In the genomic region with DNA sequence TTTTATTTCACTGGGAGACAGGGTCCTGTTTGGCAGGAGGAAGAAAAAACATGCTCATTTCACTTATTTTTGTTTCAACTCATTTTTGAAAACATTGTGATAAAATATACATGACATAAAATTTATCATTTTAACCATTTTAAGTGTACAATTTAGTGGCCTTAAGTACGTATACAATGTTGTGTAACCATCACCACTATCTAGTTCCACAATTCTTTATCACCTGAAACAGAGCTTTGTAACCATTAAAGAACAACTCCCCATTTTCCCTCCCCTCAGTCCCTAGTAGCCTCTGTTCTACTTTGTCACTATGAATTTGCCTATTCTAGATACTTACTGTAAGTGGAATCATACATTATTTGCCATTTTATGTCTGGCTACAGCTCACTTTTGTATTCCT, we compare ENCODE assay signal across 37 cellular contexts.
DNase-seq lines count a peak whose midpoint lies in the region; ATAC-seq, FAIRE-seq and TF ChIP-seq lines count a peak whose summit lies in the region.
"Had no signal": no experiment of that assay in that cellular context is flagged by ENCODE, and none has a peak within 500 bp of the region (broad histone marks: within the 10 kb centered on the region; RNA-seq: fewer than 3 reads in every experiment).

No MANE protein-coding gene starts in this region.

- peak overlapping the region; percentile 33; the same call in 1 of the 2 replicates for H2AFZ ChIP-seq in K562 (ENCODE audit: low read depth, low read length)

- H3K4me1 ChIP-seq in K562 (replicated peaks in 1 of 2; ENCODE audit: control insufficient read depth in 2 of 2, insufficient read depth in 2 of 2, low read length in 2 of 2) = no peaks in the 10 kb centered on the region; a peak in 2 of 5 replicates
- H3K4me1 ChIP-seq: A549, BE2C, BLaER1, Caco-2 had no signal

- TF ChIP-seq CTCF in K562 (IDR thresholded peaks at IDR 0.05 in 2 of 3, conservative IDR thresholded peaks at IDR 0.05 in 1 of 3; ENCODE audit: insufficient read depth in 2 of 3, low read depth in 1 of 3, low read length in 3 of 3) = no peak
- TF ChIP-seq CTCF in neural crest cell (conservative IDR thresholded peaks at IDR 0.05) = no peak

- FAIRE-seq in K562 (lab: Jason Lieb, UNC) = no peak
- FAIRE-seq in RCC 7860 (lab: Jason Lieb, UNC) = no peak
- FAIRE-seq: A204.1, A549, D721Med had no signal

- H3K4me2 ChIP-seq in K562 (ENCODE audit: insufficient read depth, low read length) = no peak overlapping the region; the same call in 1 of the 2 replicates
- H3K4me2 ChIP-seq: A549; BLaER1; BLaER1 treated with 17β-estradiol and CSF1 and Interleukin-3, amounts not matched to agents 10 nM and 100 nM had no signal

- H3K27ac Mint-ChIP-seq in neural crest cell (ENCODE audit: unreplicated experiment) = peak overlapping the region; percentile 46
- H3K27ac Mint-ChIP-seq: B cell; CD14-positive monocyte; CD4-positive, alpha-beta memory T cell; CD4-positive, alpha-beta T cell; CD4-positive, CD25-positive, alpha-beta regulatory T cell; CD8-positive, alpha-beta memory T cell; CD8-positive, alpha-beta T cell had no signal

- TF ChIP-seq POLR2A in K562 (conservative IDR thresholded peaks at IDR 0.05) (no peak), erythroblast (IDR thresholded peaks at IDR 0.05; ENCODE audit: low read length) (no peak)

- H3K9me1 ChIP-seq in K562 (ENCODE audit: control insufficient read depth, insufficient read depth, low read length) = no peaks in the 10 kb centered on the region

- H3K9me3 Mint-ChIP-seq in neural crest cell = no peaks in the 10 kb centered on the region
- H3K9me3 Mint-ChIP-seq: CD4-positive, alpha-beta T cell; CD8-positive, alpha-beta memory T cell; CD8-positive, alpha-beta T cell had no signal

- H3K27ac ChIP-seq in K562 (ENCODE audit: extremely low read depth, low read depth, low read length) = no peak overlapping the region
- H3K27ac ChIP-seq: 22Rv1; A549; BLaER1; BLaER1 treated with 17β-estradiol and CSF1 and Interleukin-3, amounts not matched to agents 10 nM and 100 nM; C4-2B had no signal

- BruUV-seq in K562 (replicated peaks; lab: Mats Ljungman, UMichigan) = no TSS peak

- no peaks in the 10 kb centered on the region for H3K36me3 ChIP-seq in K562 (ENCODE audit: control insufficient read depth, insufficient read depth, low read length)
- H3K36me3 ChIP-seq: BE2C; BLaER1; BLaER1 treated with 17β-estradiol and CSF1 and Interleukin-3, amounts not matched to agents 10 nM and 100 nM had no signal

- POLR2A ChIA-PET in K562 (lab: Yijun Ruan, JAX) = no interaction called here

- no peak for ATAC-seq in K562
- ATAC-seq: A549; CD8-positive, alpha-beta T cell had no signal

- no peak for TF ChIP-seq RAD21 in K562 (CRISPR knock-in tag; conservative IDR thresholded peaks at IDR 0.05 in 1 of 2, IDR thresholded peaks at IDR 0.05 in 1 of 2)

- no peaks in the 10 kb centered on the region for H3K4me1 Mint-ChIP-seq in neural crest cell
- H3K4me1 Mint-ChIP-seq: B cell; CD14-positive monocyte; CD4-positive, alpha-beta memory T cell; CD4-positive, CD25-positive, alpha-beta regulatory T cell; CD8-positive, alpha-beta memory T cell had no signal

- no peaks in the 10 kb centered on the region for H3K79me2 ChIP-seq in K562 (ENCODE audit: control insufficient read depth, insufficient read depth, low read length)

- peaks cover 44% of the 10 kb centered on the region for H3K27me3 Mint-ChIP-seq in neural crest cell (ENCODE audit: low read depth)

- CTCF ChIA-PET in K562 (lab: Yijun Ruan, JAX; ENCODE audit: low intra/inter-chr PET ratio) = no interaction called here

- no peak for TF ChIP-seq EP300 in K562 (IDR thresholded peaks at IDR 0.05; ENCODE audit: low read length)

- intact Hi-C loops in K562 (cut with micrococcal nuclease) = no loop called here

- in situ Hi-C loops in K562 (cut with MboI) = no loop called here

- H3K9ac ChIP-seq in K562 (ENCODE audit: insufficient read depth in 1 of 2, low read depth in 2 of 2, low read length in 2 of 2) = no peak overlapping the region
- H3K9ac ChIP-seq: BLaER1; BLaER1 treated with 17β-estradiol and CSF1 and Interleukin-3, amounts not matched to agents 10 nM and 100 nM had no signal

- H3K4me3 ChIP-seq in K562 = no peak overlapping the region
- H3K4me3 ChIP-seq: A549; BLaER1; BLaER1 treated with 17β-estradiol and CSF1 and Interleukin-3, amounts not matched to agents 10 nM and 100 nM had no signal

- no peak overlapping the region for H3K4me3 Mint-ChIP-seq in neural crest cell
- H3K4me3 Mint-ChIP-seq: B cell; CD14-positive monocyte; CD4-positive, alpha-beta memory T cell; CD4-positive, alpha-beta T cell; CD4-positive, CD25-positive, alpha-beta regulatory T cell; CD8-positive, alpha-beta memory T cell; CD8-positive, alpha-beta T cell had no signal

- WGBS in K562 (ENCODE audit: insufficient coverage, low coverage, missing lambda C conversion rate) = 0% methylated on average over 1 of the region's 1 CpG

- no peaks in the 10 kb centered on the region for H4K20me1 ChIP-seq in K562 (replicated peaks; ENCODE audit: control insufficient read depth, insufficient read depth, low read length)
- H4K20me1 ChIP-seq: BLaER1; BLaER1 treated with 17β-estradiol and CSF1 and Interleukin-3, amounts not matched to agents 10 nM and 100 nM had no signal

- peaks cover 0 to 3% of the 10 kb centered on the region in 2 experiments; a peak in 1 of 5 replicates for H3K27me3 ChIP-seq in K562 (ENCODE audit: control insufficient read depth in 2 of 2, insufficient read depth in 2 of 2, low read length in 2 of 2)
- H3K27me3 ChIP-seq: BE2C; BLaER1; BLaER1 treated with 17β-estradiol and CSF1 and Interleukin-3, amounts not matched to agents 10 nM and 100 nM had no signal

- H3K9me3 ChIP-seq in K562 (replicated peaks; ENCODE audit: control insufficient read depth, insufficient read depth, low read depth, low read length) = no peaks in the 10 kb centered on the region
- H3K9me3 ChIP-seq: A549; BE2C; BLaER1; BLaER1 treated with 17β-estradiol and CSF1 and Interleukin-3, amounts not matched to agents 10 nM and 100 nM; Caco-2 had no signal

- DNase-seq in OCI-M1 (lab: John Stamatoyannopoulos, UW) (peak; percentile 65), K562 (ENCODE audit: extremely low read depth in 1 of 4, low spot score in 3 of 4) (no peak), erythroblast (lab: John Stamatoyannopoulos, UW) (peak; percentile 37 to 52), neural crest cell (ENCODE audit: low read depth, low spot score) (no peak), NCI-H2081 treated with DMSO at 0.1 percent for 48 hours (lab: John Stamatoyannopoulos, UW) (no peak), NCI-H2029 treated with DMSO at 0.1 percent for 48 hours (lab: John Stamatoyannopoulos, UW) (no peak), DMS114 treated with DMSO at 0.1 percent for 48 hours (lab: John Stamatoyannopoulos, UW; ENCODE audit: unreplicated experiment) (no peak), RCC 7860 (ENCODE audit: low spot score) (no peak)
- DNase-seq: 8988T; ACHN; AML-193; BE2C; C1 segment of cervical spinal cord; Caco-2; Calu3; CD4-positive, alpha-beta memory T cell; CD4-positive, alpha-beta T cell; CD4-positive, CD25-positive, alpha-beta regulatory T cell; CD8-positive, alpha-beta memory T cell; CD8-positive, alpha-beta T cell; COR-L47; DMS 273 treated with DMSO at 0.1 percent for 48 hours; DMS153; DMS53; DMS79; DMS79 treated with DMSO at 0.1 percent for 48 hours; DND-41; EL had no signal

- H3K36me3 Mint-ChIP-seq in neural crest cell (ENCODE audit: low read depth) = no peaks in the 10 kb centered on the region
- H3K36me3 Mint-ChIP-seq: CD14-positive monocyte; CD4-positive, alpha-beta memory T cell; CD4-positive, CD25-positive, alpha-beta regulatory T cell; CD8-positive, alpha-beta memory T cell; CD8-positive, alpha-beta T cell had no signal

TF ChIP-seq in K562, 482 proteins besides CTCF, POLR2A, EP300 and RAD21:
- TF ChIP-seq ZEB2 (IDR thresholded peaks at IDR 0.05) = no peak
- TF ChIP-seq CEBPB (tag; IDR thresholded peaks at IDR 0.05) = peak; percentile 83
- TF ChIP-seq, protein P1, sequence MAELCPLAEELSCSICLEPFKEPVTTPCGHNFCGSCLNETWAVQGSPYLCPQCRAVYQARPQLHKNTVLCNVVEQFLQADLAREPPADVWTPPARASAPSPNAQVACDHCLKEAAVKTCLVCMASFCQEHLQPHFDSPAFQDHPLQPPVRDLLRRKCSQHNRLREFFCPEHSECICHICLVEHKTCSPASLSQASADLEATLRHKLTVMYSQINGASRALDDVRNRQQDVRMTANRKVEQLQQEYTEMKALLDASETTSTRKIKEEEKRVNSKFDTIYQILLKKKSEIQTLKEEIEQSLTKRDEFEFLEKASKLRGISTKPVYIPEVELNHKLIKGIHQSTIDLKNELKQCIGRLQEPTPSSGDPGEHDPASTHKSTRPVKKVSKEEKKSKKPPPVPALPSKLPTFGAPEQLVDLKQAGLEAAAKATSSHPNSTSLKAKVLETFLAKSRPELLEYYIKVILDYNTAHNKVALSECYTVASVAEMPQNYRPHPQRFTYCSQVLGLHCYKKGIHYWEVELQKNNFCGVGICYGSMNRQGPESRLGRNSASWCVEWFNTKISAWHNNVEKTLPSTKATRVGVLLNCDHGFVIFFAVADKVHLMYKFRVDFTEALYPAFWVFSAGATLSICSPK (IDR thresholded peaks at IDR 0.05; ENCODE audit: borderline replicate concordance) = no peak
- TF ChIP-seq, protein P2, sequence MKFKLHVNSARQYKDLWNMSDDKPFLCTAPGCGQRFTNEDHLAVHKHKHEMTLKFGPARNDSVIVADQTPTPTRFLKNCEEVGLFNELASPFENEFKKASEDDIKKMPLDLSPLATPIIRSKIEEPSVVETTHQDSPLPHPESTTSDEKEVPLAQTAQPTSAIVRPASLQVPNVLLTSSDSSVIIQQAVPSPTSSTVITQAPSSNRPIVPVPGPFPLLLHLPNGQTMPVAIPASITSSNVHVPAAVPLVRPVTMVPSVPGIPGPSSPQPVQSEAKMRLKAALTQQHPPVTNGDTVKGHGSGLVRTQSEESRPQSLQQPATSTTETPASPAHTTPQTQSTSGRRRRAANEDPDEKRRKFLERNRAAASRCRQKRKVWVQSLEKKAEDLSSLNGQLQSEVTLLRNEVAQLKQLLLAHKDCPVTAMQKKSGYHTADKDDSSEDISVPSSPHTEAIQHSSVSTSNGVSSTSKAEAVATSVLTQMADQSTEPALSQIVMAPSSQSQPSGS (CRISPR knock-in tag; IDR thresholded peaks at IDR 0.05) = no peak
- 0 out of 2 replicates have a peak, but pooled peaks have one; percentile 34 for TF ChIP-seq ADNP (tag; IDR thresholded peaks at IDR 0.05)
- TF ChIP-seq BACH1 (tag; IDR thresholded peaks at IDR 0.05) = no peak
- no peak for TF ChIP-seq CCNT2 (IDR thresholded peaks at IDR 0.05; ENCODE audit: borderline replicate concordance, extremely low read depth, insufficient read length, low read depth, low read length)
- TF ChIP-seq STAT5B (CRISPR knock-in tag; IDR thresholded peaks at IDR 0.05) = no peak
- peak; percentile 54 for TF ChIP-seq ARID1B (IDR thresholded peaks at IDR 0.05)
- TF ChIP-seq CBFA2T3 (IDR thresholded peaks at IDR 0.05) = peak; percentile 29; the same call in 1 of the 2 replicates

Comparison
In these comparisons a context has a peak if more than half of its experiments do, and no peak if none do; other contexts are left out.
1. DNase-seq: peak in OCI-M1 (single experiment) and erythroblast (2 of 2); none in K562 (0 of 4), neural crest cell (single experiment), NCI-H2081 treated with DMSO at 0.1 percent for 48 hours (single experiment), NCI-H2029 treated with DMSO at 0.1 percent for 48 hours (single experiment), DMS114 treated with DMSO at 0.1 percent for 48 hours (single experiment) and RCC 7860 (single experiment).